In the genomic region with DNA sequence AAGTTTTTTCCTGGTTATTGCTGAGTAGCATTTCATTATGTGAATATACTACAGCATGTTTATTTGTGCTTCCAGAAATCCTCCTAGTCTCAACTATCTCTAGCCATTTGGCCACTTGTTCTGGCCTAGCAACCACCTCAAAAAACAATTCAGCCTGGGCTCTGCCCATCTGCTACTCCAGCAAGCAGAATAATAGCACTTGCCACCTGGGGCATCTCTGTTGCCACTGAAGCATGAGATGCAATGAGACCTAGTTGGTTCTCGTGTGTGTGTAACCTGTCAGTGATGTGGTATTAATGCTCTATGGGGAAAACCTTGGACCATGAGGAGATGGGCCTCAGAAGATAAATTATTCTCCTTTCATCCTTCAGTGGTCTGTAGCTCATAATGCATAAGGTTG, we compare ENCODE assay signal across 22 cellular contexts.
DNase-seq lines count a peak whose midpoint lies in the region; ATAC-seq, FAIRE-seq and TF ChIP-seq lines count a peak whose summit lies in the region.
"Had no signal": no experiment of that assay in that cellular context is flagged by ENCODE, and none has a peak within 500 bp of the region (broad histone marks: within the 10 kb centered on the region; RNA-seq: fewer than 3 reads in every experiment).

No MANE protein-coding gene starts in this region.

- no peak for TF ChIP-seq EP300 in GM12878 (IDR thresholded peaks at IDR 0.05; ENCODE audit: borderline replicate concordance in 1 of 2, control insufficient read depth in 1 of 2, low read depth in 2 of 2, low read length in 2 of 2)
- TF ChIP-seq EP300 in ovary (IDR thresholded peaks at IDR 0.05) = no peak

- CTCF ChIA-PET in MCF 10A (lab: Yijun Ruan, JAX) (no interaction called here), mammary epithelial cell (lab: Charles Lee; ENCODE audit: low non-redundant PET) (no interaction called here), GM12878 (lab: Yijun Ruan, JAX) (no interaction called here)

- H3K79me2 ChIP-seq in mammary epithelial cell (ENCODE audit: insufficient read depth, low read length) = no peaks in the 10 kb centered on the region
- H3K79me2 ChIP-seq in GM12878 (ENCODE audit: control insufficient read depth, insufficient read depth, low read length) = no peaks in the 10 kb centered on the region
- H3K79me2 ChIP-seq in GM23338 (replicated peaks; ENCODE audit: insufficient read depth) = no peaks in the 10 kb centered on the region

- peaks cover 5% of the 10 kb centered on the region; the same call in 1 of the 2 replicates for H3K9me2 ChIP-seq in GM23338 (ENCODE audit: insufficient read depth)

- 82% methylated on average over 1 of the region's 1 CpG for WGBS in mammary epithelial cell (ENCODE audit: low coverage, missing lambda C conversion rate)
- WGBS in GM12878 (ENCODE audit: insufficient coverage, insufficient replicate concordance, low lambda C conversion rate, missing lambda C conversion rate) = 0% methylated on average over 1 of the region's 1 CpG
- WGBS in ovary, 3 donors = 96 to 100% (median 97%) methylated on average over 1 of the region's 1 CpG

- SMC1A ChIA-PET in GM12878 (lab: Charles Lee; ENCODE audit: uncharacterized antibody, unreplicated experiment) = no interaction called here

- DNase-seq in MCF 10A (ENCODE audit: unreplicated experiment) (no peak), mammary epithelial cell (no peak), NCI-H2171 treated with DMSO at 0.1 percent for 48 hours (lab: John Stamatoyannopoulos, UW) (peak; percentile 83), GM12878 (ENCODE audit: low read depth, low spot score) (no peak), UCSD-AML1 (lab: John Stamatoyannopoulos, UW; ENCODE audit: unreplicated experiment) (no peak), GM23338 (ENCODE audit: low spot score) (no peak), activated gamma-delta T cell (lab: John Stamatoyannopoulos, UW) (no peak), ovary (no peak)
- DNase-seq: CD8-positive, alpha-beta T cell; EL; HCEC 1CT; IMR-90; Karpas-422; MM.1S; NCI-H1092 treated with DMSO at 0.1 percent for 48 hours; NCI-H2029 treated with DMSO at 0.1 percent for 48 hours; NCI-H226; T-cell had no signal

- no peak for TF ChIP-seq RAD21 in GM12878 (IDR thresholded peaks at IDR 0.05; ENCODE audit: insufficient read depth, low read depth, low read length)

- H3K4me3 Mint-ChIP-seq in MCF 10A (ENCODE audit: unreplicated experiment) (no peak overlapping the region), GM23338 (no peak overlapping the region)
- H3K4me3 Mint-ChIP-seq: CD8-positive, alpha-beta T cell; T-cell had no signal

- TF ChIP-seq CTCF in MCF 10A (IDR thresholded peaks at IDR 0.05; ENCODE audit: unreplicated experiment) (no peak), mammary epithelial cell (conservative IDR thresholded peaks at IDR 0.05 in 1 of 2, IDR thresholded peaks at IDR 0.05 in 1 of 2; ENCODE audit: extremely low read depth in 1 of 2, insufficient read depth in 1 of 2, low read depth in 1 of 2, low read length in 2 of 2) (no peak), GM12878 (IDR thresholded peaks at IDR 0.05 in 2 of 3, conservative IDR thresholded peaks at IDR 0.05 in 1 of 3; ENCODE audit: control insufficient read depth in 2 of 3, extremely low read depth in 1 of 3, insufficient read depth in 1 of 3, low read depth in 3 of 3, low read length in 3 of 3) (no peak), GM23338 (conservative IDR thresholded peaks at IDR 0.05; ENCODE audit: low read depth in 2 of 2) (no peak), ovary (IDR thresholded peaks at IDR 0.05) (no peak)

- no peak overlapping the region for H3K27ac ChIP-seq in mammary epithelial cell (ENCODE audit: insufficient read depth, low read depth, low read length)
- H3K27ac ChIP-seq in GM12878 (ENCODE audit: control insufficient read depth, insufficient read depth) = no peak overlapping the region
- H3K27ac ChIP-seq in GM23338 (ENCODE audit: low read depth) = no peak overlapping the region
- no peak overlapping the region for H3K27ac ChIP-seq in ovary
- H3K27ac ChIP-seq: BLaER1 had no signal

- ATAC-seq in GM12878 (peak; percentile 64), GM23338 (no peak)
- ATAC-seq: CD8-positive, alpha-beta T cell; Panc1; T-cell had no signal

- H3K4me3 ChIP-seq in mammary epithelial cell (replicated peaks in 1 of 3; ENCODE audit: insufficient read depth in 1 of 3, low read depth in 2 of 3, low read length in 3 of 3) (no peak overlapping the region), GM12878 (no peak overlapping the region), GM23338 (no peak overlapping the region), ovary (no peak overlapping the region)
- H3K4me3 ChIP-seq: BLaER1 had no signal

- H4K20me1 ChIP-seq in mammary epithelial cell (ENCODE audit: insufficient read depth, low read length) (no peaks in the 10 kb centered on the region), GM12878 (ENCODE audit: control insufficient read depth, insufficient read depth) (no peaks in the 10 kb centered on the region), GM23338 (replicated peaks; ENCODE audit: insufficient read depth) (no peaks in the 10 kb centered on the region)
- H4K20me1 ChIP-seq: BLaER1 had no signal

- in situ Hi-C loops in mammary epithelial cell (cut with MboI; ENCODE audit: low sequenced_read_pairs in 2 of 2) = no loop called here
- in situ Hi-C loops in GM12878 (cut with MboI) = no loop called here

- H3K9me3 ChIP-seq in mammary epithelial cell (replicated peaks; ENCODE audit: insufficient read depth, low read length) (no peaks in the 10 kb centered on the region), GM12878 (replicated peaks; ENCODE audit: control insufficient read depth, insufficient read depth, low read length) (no peaks in the 10 kb centered on the region), ovary (no peaks in the 10 kb centered on the region)
- H3K9me3 ChIP-seq: BLaER1 had no signal

- H3K9ac ChIP-seq in mammary epithelial cell (ENCODE audit: insufficient read depth, low read length) = no peak overlapping the region
- H3K9ac ChIP-seq in GM12878 (ENCODE audit: control insufficient read depth, insufficient read depth, low read length) = no peak overlapping the region
- H3K9ac ChIP-seq: BLaER1 had no signal

- H3K36me3 Mint-ChIP-seq in MCF 10A (ENCODE audit: insufficient read depth, unreplicated experiment) (no peaks in the 10 kb centered on the region), GM23338 (ENCODE audit: low read depth) (0 out of 3 replicates have a peak, but pooled peaks cover 4% of the 10 kb centered on the region)
- H3K36me3 Mint-ChIP-seq: CD8-positive, alpha-beta T cell; T-cell had no signal

- dilution Hi-C loops in mammary epithelial cell (cut with HindIII; ENCODE audit: low sequenced_read_pairs) = no loop called here

- peaks cover 5% of the 10 kb centered on the region for H3K4me1 Mint-ChIP-seq in MCF 10A (ENCODE audit: insufficient read depth, unreplicated experiment)
- H3K4me1 Mint-ChIP-seq in GM23338 = no peaks in the 10 kb centered on the region
- H3K4me1 Mint-ChIP-seq: T-cell had no signal

- H3K9me3 Mint-ChIP-seq in MCF 10A (ENCODE audit: unreplicated experiment) = peaks cover 6% of the 10 kb centered on the region
- H3K9me3 Mint-ChIP-seq in GM23338 = peaks cover 8% of the 10 kb centered on the region; the same call in 1 of the 3 replicates

- RAD21 ChIA-PET in GM12878 (lab: Charles Lee; ENCODE audit: unreplicated experiment) = no interaction called here

- POLR2A ChIA-PET in MCF 10A (lab: Yijun Ruan, JAX) = no interaction called here
- POLR2A ChIA-PET in GM12878 (lab: Charles Lee) = no interaction called here

- H3K27me3 Mint-ChIP-seq in MCF 10A (ENCODE audit: insufficient read depth, unreplicated experiment) (no peaks in the 10 kb centered on the region), GM23338 (ENCODE audit: insufficient read depth, low read depth, poor library complexity) (no peaks in the 10 kb centered on the region)
- H3K27me3 Mint-ChIP-seq: T-cell had no signal

- H3K27ac Mint-ChIP-seq in MCF 10A (ENCODE audit: low read depth, unreplicated experiment) = peak overlapping the region; percentile 42
- H3K27ac Mint-ChIP-seq in GM23338 = no peak overlapping the region
- H3K27ac Mint-ChIP-seq: CD8-positive, alpha-beta T cell; T-cell had no signal

- FAIRE-seq in GM12878 (lab: Jason Lieb, UNC) = no peak
- FAIRE-seq: A204.1, D721Med had no signal

- no peak overlapping the region for H2AFZ ChIP-seq in mammary epithelial cell (ENCODE audit: low read depth, low read length)
- H2AFZ ChIP-seq in GM12878 (ENCODE audit: control insufficient read depth, low read depth, low read length) = no peak overlapping the region
- H2AFZ ChIP-seq in GM23338 = no peak overlapping the region

- TF ChIP-seq POLR2A in GM12878 (IDR thresholded peaks at IDR 0.05; ENCODE audit: low read depth, low read length) (no peak), ovary (IDR thresholded peaks at IDR 0.05) (no peak)

- intact Hi-C loops in MCF 10A (cut with micrococcal nuclease) (no loop called here), mammary epithelial cell (cut with micrococcal nuclease) (no loop called here), GM12878 (cut with micrococcal nuclease; ENCODE audit: unreplicated experiment) (no loop called here), ovary (cut with DNase I) (no loop called here)

- peaks cover 11% of the 10 kb centered on the region for H3K4me1 ChIP-seq in mammary epithelial cell (ENCODE audit: insufficient read depth, low read length)
- no peaks in the 10 kb centered on the region for H3K4me1 ChIP-seq in GM12878 (ENCODE audit: control insufficient read depth, insufficient read depth, low read length)
- no peaks in the 10 kb centered on the region for H3K4me1 ChIP-seq in GM23338 (ENCODE audit: insufficient read depth)
- no peaks in the 10 kb centered on the region for H3K4me1 ChIP-seq in ovary (ENCODE audit: insufficient read depth)
- H3K4me1 ChIP-seq: BLaER1 had no signal

- H3K4me2 ChIP-seq in mammary epithelial cell (ENCODE audit: insufficient read depth, low read depth, low read length) (no peak overlapping the region), GM12878 (ENCODE audit: control insufficient read depth, insufficient read depth) (no peak overlapping the region), GM23338 (no peak overlapping the region)
- H3K4me2 ChIP-seq: BLaER1 had no signal

- H3K27me3 ChIP-seq in mammary epithelial cell (ENCODE audit: insufficient read depth, low read length) (no peaks in the 10 kb centered on the region), GM12878 (replicated peaks in 1 of 2; ENCODE audit: control insufficient read depth in 2 of 2, insufficient read depth in 2 of 2, low read length in 1 of 2) (no peaks in the 10 kb centered on the region), GM23338 (ENCODE audit: insufficient read depth) (no peaks in the 10 kb centered on the region), ovary (no peaks in the 10 kb centered on the region)
- H3K27me3 ChIP-seq: BLaER1 had no signal

- peaks cover 2% of the 10 kb centered on the region for H3K36me3 ChIP-seq in mammary epithelial cell (ENCODE audit: insufficient read depth, low read length)
- no peaks in the 10 kb centered on the region for H3K36me3 ChIP-seq in GM12878 (ENCODE audit: control insufficient read depth in 2 of 2, insufficient read depth in 2 of 2, low read length in 1 of 2)
- no peaks in the 10 kb centered on the region for H3K36me3 ChIP-seq in GM23338 (ENCODE audit: insufficient read depth)
- H3K36me3 ChIP-seq in ovary = no peaks in the 10 kb centered on the region
- H3K36me3 ChIP-seq: BLaER1 had no signal

- no TSS peak for BruUV-seq in MCF 10A (replicated peaks; lab: Mats Ljungman, UMichigan)
- BruUV-seq in mammary epithelial cell (replicated peaks; lab: Mats Ljungman, UMichigan) = no TSS peak
- BruUV-seq in GM12878 (replicated peaks; lab: Mats Ljungman, UMichigan) = no TSS peak

- no peaks in the 10 kb centered on the region for H3F3A ChIP-seq in GM23338 (replicated peaks; ENCODE audit: low read depth)
